Comparison of ENCODE assay signal across 16 cellular contexts in genomic region chr3:52493232-52494017, GRCh38. TPM values are rescaled to one million over a fixed set of nuclear protein-coding genes. Genes with fewer than 3 reads are reported as not detected.
DNase-seq lines count a peak whose midpoint lies in the region; ATAC-seq and TF ChIP-seq lines count a peak whose summit lies in the region.
"Had no signal": no experiment of that assay in that cellular context is flagged by ENCODE, and none has a peak within 500 bp of the region (broad histone marks: within the 10 kb centered on the region; RNA-seq: fewer than 3 reads in every experiment).

No MANE protein-coding gene starts in this region.

- TF ChIP-seq CTCF in GM23338 (conservative IDR thresholded peaks at IDR 0.05; ENCODE audit: low read depth in 2 of 2) (no peak), WERI-Rb-1 (IDR thresholded peaks at IDR 0.05; ENCODE audit: low read depth, low read length) (no peak)

- H2BK5ac ChIP-seq in neuronal stem cell (ENCODE audit: low read length), result peak overlapping the region; percentile 13

- peaks cover 8% of the 10 kb centered on the region; the same call in 2 of the 3 replicates for H3K4me1 Mint-ChIP-seq in GM23338

- H3K4ac ChIP-seq in neuronal stem cell (ENCODE audit: low read length), result no peak overlapping the region

- H3K27ac ChIP-seq in BLaER1 treated with 17β-estradiol and CSF1 and Interleukin-3, amounts not matched to agents 10 nM and 100 nM, result peak overlapping the region; percentile 85 to 99 (median 97)
- H3K27ac ChIP-seq in GM23338 (ENCODE audit: low read depth) (no peak overlapping the region), WERI-Rb-1 (peak overlapping the region; percentile 47), neuronal stem cell (replicated peaks; ENCODE audit: low read length) (peak overlapping the region; percentile 22)
- H3K27ac ChIP-seq: Peyer's patch had no signal

- H4K8ac ChIP-seq in neuronal stem cell (ENCODE audit: low read depth, low read length), result peak overlapping the region; percentile 31

- H2BK12ac ChIP-seq in neuronal stem cell (ENCODE audit: low read length), result no peak overlapping the region

- ATAC-seq in GM23338 (peak; percentile 11), GM21423 (IDR thresholded peaks at IDR 0.05; ENCODE audit: unreplicated experiment) (no peak), GM19035 (IDR thresholded peaks at IDR 0.05; ENCODE audit: unreplicated experiment) (no peak), HG03045 (IDR thresholded peaks at IDR 0.05; ENCODE audit: unreplicated experiment) (no peak)
- ATAC-seq: SK-N-SH treated with all-trans-retinoic acid at 6 μM for 48 hours had no signal

- peaks cover 62 to 100% (median 99%) of the 10 kb centered on the region in 10 experiments for H3K4me1 ChIP-seq in BLaER1 treated with 17β-estradiol and CSF1 and Interleukin-3, amounts not matched to agents 10 nM and 100 nM
- H3K4me1 ChIP-seq in GM23338 (ENCODE audit: insufficient read depth), result no peaks in the 10 kb centered on the region
- H3K4me1 ChIP-seq in neuronal stem cell (ENCODE audit: control insufficient read depth in 2 of 2, insufficient read depth in 1 of 2, low read depth in 1 of 2, low read length in 2 of 2), result peaks cover 0 to 7% of the 10 kb centered on the region in 2 donors

- H3K9ac ChIP-seq in BLaER1 treated with 17β-estradiol and CSF1 and Interleukin-3, amounts not matched to agents 10 nM and 100 nM, result peak overlapping the region in 10 of 11 experiments; percentile 37 to 96 (median 91); a peak in 19 of 22 replicates
- no peak overlapping the region for H3K9ac ChIP-seq in neuronal stem cell (ENCODE audit: low read depth, low read length, poor library complexity)

- no peaks in the 10 kb centered on the region for H3K9me3 Mint-ChIP-seq in GM23338
- H3K9me3 Mint-ChIP-seq: CD4-positive, CD25-positive, alpha-beta regulatory T cell had no signal

- H4K91ac ChIP-seq in neuronal stem cell (ENCODE audit: low read depth, low read length, poor library complexity), result no peak overlapping the region

- no peaks in the 10 kb centered on the region for H3K27me3 ChIP-seq in BLaER1 treated with 17β-estradiol and CSF1 and Interleukin-3, amounts not matched to agents 10 nM and 100 nM
- no peaks in the 10 kb centered on the region for H3K27me3 ChIP-seq in GM23338 (ENCODE audit: insufficient read depth)
- H3K27me3 ChIP-seq in WERI-Rb-1 (ENCODE audit: insufficient read depth, low read depth, severe bottlenecking), result no peaks in the 10 kb centered on the region
- no peaks in the 10 kb centered on the region for H3K27me3 ChIP-seq in neuronal stem cell (ENCODE audit: control insufficient read depth in 3 of 3, insufficient read depth in 3 of 3, low read depth in 1 of 3, low read length in 3 of 3)
- H3K27me3 ChIP-seq: MG63, Peyer's patch had no signal

- no peaks in the 10 kb centered on the region for H3K79me1 ChIP-seq in neuronal stem cell (ENCODE audit: low read depth, low read length)

- H3K27ac Mint-ChIP-seq in GM23338, result no peak overlapping the region

- no peaks in the 10 kb centered on the region for H3K9me2 ChIP-seq in GM23338 (ENCODE audit: insufficient read depth)

- H3K27me3 Mint-ChIP-seq in GM23338 (ENCODE audit: insufficient read depth, low read depth, poor library complexity), result peaks cover 15% of the 10 kb centered on the region

- peak overlapping the region; percentile 50 for H3K14ac ChIP-seq in neuronal stem cell (ENCODE audit: low read length)

- H3K79me2 ChIP-seq in GM23338 (replicated peaks; ENCODE audit: insufficient read depth), result no peaks in the 10 kb centered on the region

- peak overlapping the region in 9 of 11 experiments; percentile 23 to 100 (median 98); a peak in 18 of 22 replicates for H3K4me2 ChIP-seq in BLaER1 treated with 17β-estradiol and CSF1 and Interleukin-3, amounts not matched to agents 10 nM and 100 nM
- H3K4me2 ChIP-seq in GM23338 (no peak overlapping the region), neuronal stem cell (ENCODE audit: insufficient read depth, low read length, poor library complexity, severe bottlenecking) (no peak overlapping the region)

- H2BK15ac ChIP-seq in neuronal stem cell (ENCODE audit: low read length), result no peak overlapping the region

- H2AK5ac ChIP-seq in neuronal stem cell (ENCODE audit: low read depth, low read length), result no peak overlapping the region

- H3K36me3 Mint-ChIP-seq in GM23338 (ENCODE audit: low read depth), result peaks cover 28% of the 10 kb centered on the region

- no peaks in the 10 kb centered on the region for H3F3A ChIP-seq in GM23338 (replicated peaks; ENCODE audit: low read depth)

- no peak overlapping the region for H3K4me3 Mint-ChIP-seq in GM23338
- H3K4me3 Mint-ChIP-seq: CD4-positive, CD25-positive, alpha-beta regulatory T cell had no signal

- peak overlapping the region in 4 of 10 experiments; percentile 25 to 81 (median 64); a peak in 6 of 20 replicates for H3K4me3 ChIP-seq in BLaER1 treated with 17β-estradiol and CSF1 and Interleukin-3, amounts not matched to agents 10 nM and 100 nM
- H3K4me3 ChIP-seq in GM23338 (no peak overlapping the region), WERI-Rb-1 (ENCODE audit: low read depth, low read length) (no peak overlapping the region), neuronal stem cell (ENCODE audit: low read length in 2 of 2) (no peak overlapping the region)
- H3K4me3 ChIP-seq: MG63, Peyer's patch had no signal

- H4K20me1 ChIP-seq in BLaER1 treated with 17β-estradiol and CSF1 and Interleukin-3, amounts not matched to agents 10 nM and 100 nM, result peaks cover 0 to 6% (median 0%) of the 10 kb centered on the region in 11 experiments; a peak in 2 of 22 replicates
- no peaks in the 10 kb centered on the region for H4K20me1 ChIP-seq in GM23338 (replicated peaks; ENCODE audit: insufficient read depth)

- H2AFZ ChIP-seq in GM23338, result no peak overlapping the region
- H2AFZ ChIP-seq in neuronal stem cell (ENCODE audit: low read length), result no peak overlapping the region

- H3K36me3 ChIP-seq in BLaER1 treated with 17β-estradiol and CSF1 and Interleukin-3, amounts not matched to agents 10 nM and 100 nM, result peaks cover 41 to 83% (median 60%) of the 10 kb centered on the region in 11 experiments
- H3K36me3 ChIP-seq in GM23338 (ENCODE audit: insufficient read depth) (no peaks in the 10 kb centered on the region), WERI-Rb-1 (peaks cover 51% of the 10 kb centered on the region), neuronal stem cell (replicated peaks in 1 of 2; ENCODE audit: control insufficient read depth in 2 of 2, insufficient read depth in 2 of 2, low read length in 2 of 2) (peaks cover 40 to 52% of the 10 kb centered on the region in 2 donors)
- H3K36me3 ChIP-seq: MG63 had no signal

- DNase-seq in GM23338 (ENCODE audit: low spot score) (no peak), WERI-Rb-1 (no peak), neuronal stem cell (ENCODE audit: low spot score) (no peak)
- DNase-seq: Calu3; CD4-positive, CD25-positive, alpha-beta regulatory T cell; MG63; NCI-H1092 treated with DMSO at 0.1 percent for 48 hours; NCI-H2081 treated with DMSO at 0.1 percent for 48 hours; NCI-H774; Peyer's patch; SHP77 treated with DMSO at 0.1 percent for 48 hours had no signal

- no CpG with 5 or more reads among the region's 7 CpGs for WGBS in neuronal stem cell (ENCODE audit: extremely low coverage in 2 of 2, insufficient read length in 2 of 2, insufficient replicate concordance in 1 of 2), 2 donors

- no peak overlapping the region for H2BK120ac ChIP-seq in neuronal stem cell (ENCODE audit: low read depth, low read length)

- H3K18ac ChIP-seq in neuronal stem cell (ENCODE audit: low read length), result peak overlapping the region; percentile 42

- no peaks in the 10 kb centered on the region for H3K9me3 ChIP-seq in BLaER1 treated with 17β-estradiol and CSF1 and Interleukin-3, amounts not matched to agents 10 nM and 100 nM (replicated peaks in 1 of 11)
- H3K9me3 ChIP-seq in WERI-Rb-1 (ENCODE audit: severe bottlenecking) (no peaks in the 10 kb centered on the region), neuronal stem cell (replicated peaks in 1 of 2; ENCODE audit: control insufficient read depth in 2 of 2, insufficient read depth in 1 of 2, low read depth in 1 of 2, low read length in 2 of 2) (no peaks in the 10 kb centered on the region)
- H3K9me3 ChIP-seq: MG63, Peyer's patch had no signal

- H3K23ac ChIP-seq in neuronal stem cell (ENCODE audit: low read depth, low read length, poor library complexity), result peak overlapping the region; percentile 81

TF ChIP-seq in GM23338, 12 proteins besides CTCF, POLR2A, EP300 and RAD21 (continues in another document):
- TF ChIP-seq EZH2 (IDR thresholded peaks at IDR 0.05; ENCODE audit: low read depth, unreplicated experiment) (no peak), ZNF114 (CRISPR knock-in tag; IDR thresholded peaks at IDR 0.05) (no peak), POLR2AphosphoS5 (IDR thresholded peaks at IDR 0.05; ENCODE audit: low read depth) (no peak; the same call in 1 of the 2 replicates), CREB1 (CRISPR knock-in tag; IDR thresholded peaks at IDR 0.05; ENCODE audit: low read depth) (no peak), ZNF331 (CRISPR knock-in tag; IDR thresholded peaks at IDR 0.05; ENCODE audit: low read depth) (no peak)

RNA-seq across cellular contexts. Expression of gene STAB1, which starts 1.7 kb away (rescaled TPM):
- 0.90 and 3.0 TPM in 2 replicates for total RNA-seq in GM23338 (2014; rRNA removed; shearing (Covaris generic))
- polyA plus RNA-seq in GM23338 (2016; fragmentation: Nextera tagmentation; extraction: Ambion mirVana), result 1.1 and 1.9 TPM in 2 replicates
- 0.10 TPM for polyA plus RNA-seq in neuronal stem cell (2013, experiment 1 of 2)
- polyA plus RNA-seq in neuronal stem cell (2013, experiment 2 of 2), result 0.03 TPM
- polyA plus RNA-seq: CD4-positive, CD25-positive, alpha-beta regulatory T cell had no signal

RNA-seq across cellular contexts. Expression of gene NISCH, which starts 38.0 kb away (rescaled TPM):
- 65.9 and 76.4 TPM in 2 replicates for total RNA-seq in GM23338 (2014; rRNA removed; shearing (Covaris generic))
- polyA plus RNA-seq in GM23338 (2016; fragmentation: Nextera tagmentation; extraction: Ambion mirVana), result 16.7 and 18.4 TPM in 2 replicates
- polyA plus RNA-seq in neuronal stem cell (2013, experiment 1 of 2), result 58.8 TPM
- 58.4 TPM for polyA plus RNA-seq in neuronal stem cell (2013, experiment 2 of 2)

RNA-seq across cellular contexts. Expression of gene TNNC1, which starts 39.6 kb away (rescaled TPM):
- 1.7 and 6.5 TPM in 2 replicates for total RNA-seq in GM23338 (2014; rRNA removed; shearing (Covaris generic))
- polyA plus RNA-seq in GM23338 (2016; fragmentation: Nextera tagmentation; extraction: Ambion mirVana), result 6.9 and 8.3 TPM in 2 replicates
- 7.4 TPM for polyA plus RNA-seq in neuronal stem cell (2013, experiment 1 of 2)
- polyA plus RNA-seq in neuronal stem cell (2013, experiment 2 of 2), result 6.4 TPM
- total RNA-seq: Peyer's patch had no signal

RNA-seq across cellular contexts. Expression of gene NT5DC2, which starts 40.2 kb away (rescaled TPM):
- total RNA-seq in GM23338 (2014; rRNA removed; shearing (Covaris generic)), result 287 and 324 TPM in 2 replicates
- polyA plus RNA-seq in GM23338 (2016; fragmentation: Nextera tagmentation; extraction: Ambion mirVana), result 260 and 269 TPM in 2 replicates
- polyA plus RNA-seq in neuronal stem cell (2013, experiment 1 of 2), result 246 TPM
- polyA plus RNA-seq in neuronal stem cell (2013, experiment 2 of 2), result 233 TPM

RNA-seq across cellular contexts. Expression of gene UQCC5, which starts 43.0 kb away (rescaled TPM):
- 1.6 and 2.6 TPM in 2 replicates for total RNA-seq in GM23338 (2014; rRNA removed; shearing (Covaris generic))
- polyA plus RNA-seq in GM23338 (2016; fragmentation: Nextera tagmentation; extraction: Ambion mirVana), result 156 and 157 TPM in 2 replicates
- polyA plus RNA-seq in neuronal stem cell (2013, experiment 1 of 2), result 41.8 TPM
- polyA plus RNA-seq in neuronal stem cell (2013, experiment 2 of 2), result 44.8 TPM

Comparison
In these comparisons a context has a peak if more than half of its experiments do, and no peak if none do; other contexts are left out.
1. H3K4me2 ChIP-seq: peak in BLaER1 treated with 17β-estradiol and CSF1 and Interleukin-3, amounts not matched to agents 10 nM and 100 nM (9 of 11); none in GM23338 (single experiment) and neuronal stem cell (single experiment).